Comparison of ENCODE assay signal across 17 cellular contexts in the genomic region with DNA sequence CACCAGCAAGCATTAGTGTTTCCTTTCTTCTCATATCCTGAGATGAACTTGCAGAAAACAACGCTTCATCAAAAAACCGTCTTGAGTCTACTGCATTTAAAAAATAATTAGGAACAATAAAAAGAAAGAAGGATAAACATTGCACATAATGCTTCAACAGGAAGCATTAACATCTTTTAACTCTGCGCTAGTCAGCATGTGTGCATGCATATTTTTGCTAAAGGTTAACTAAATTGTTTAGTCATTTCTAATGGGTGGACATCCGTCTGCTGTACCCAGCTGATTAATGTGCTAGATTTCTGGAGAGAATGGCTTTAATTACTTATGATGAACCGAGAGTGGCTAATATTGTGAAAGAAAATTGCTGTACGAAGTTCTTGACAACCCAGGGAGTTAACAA.
A peak's percentile ranks its signal among the peaks of the same experiment; 100 is the strongest.
DNase-seq lines count a peak whose midpoint lies in the region; ATAC-seq and TF ChIP-seq lines count a peak whose summit lies in the region.
"Had no signal": no experiment of that assay in that cellular context is flagged by ENCODE, and none has a peak within 500 bp of the region (broad histone marks: within the 10 kb centered on the region; RNA-seq: fewer than 3 reads in every experiment).

No MANE protein-coding gene starts in this region.

- no peak for ATAC-seq in HG03135 (IDR thresholded peaks at IDR 0.05; ENCODE audit: unreplicated experiment)
- no peak for ATAC-seq in GM21717 (IDR thresholded peaks at IDR 0.05; ENCODE audit: unreplicated experiment)
- ATAC-seq: effector memory CD8-positive, alpha-beta T cell had no signal

- DNase-seq in ACHN: peak; percentile 45
- DNase-seq in kidney tubule cell (ENCODE audit: low spot score): peak; percentile 79
- no peak for DNase-seq in activated CD8-positive, alpha-beta memory T cell treated with anti-CD3 and anti-CD28 coated beads for 24 hours
- no peak for DNase-seq in HuH-7.5 (ENCODE audit: low spot score)
- DNase-seq: activated CD4-positive, alpha-beta T cell treated with anti-CD3 and anti-CD28 coated beads for 1 hour; activated naive CD4-positive, alpha-beta T cell treated with anti-CD3 and anti-CD28 coated beads, Interleukin-2, amount 50 U/mL, for 16 hours; aorta; effector memory CD8-positive, alpha-beta T cell; Karpas-422; NCI-H2029; NCI-H446 treated with DMSO at 0.1 percent for 48 hours; occipital lobe; stimulated activated CD8-positive, alpha-beta memory T cell treated with anti-CD3 and anti-CD28 coated beads, Interleukin-4, amount 100 ng/mL, for 48 hours had no signal

- no peaks in the 10 kb centered on the region for H3K27me3 Mint-ChIP-seq in brain
- H3K27me3 Mint-ChIP-seq: effector memory CD8-positive, alpha-beta T cell had no signal

- H3K27ac ChIP-seq in KOPT-K1 (ENCODE audit: low read depth, low read length, poor library complexity, severe bottlenecking): peak overlapping the region; percentile 32

- in situ Hi-C loops in ACHN (cut with HindIII; ENCODE audit: low pct_ligation_motif_present, low pct_unique_long_range_greater_than_20kb, low sequenced_read_pairs): no loop called here

- H3K36me3 Mint-ChIP-seq in brain: peaks cover 19% of the 10 kb centered on the region

- no peak for TF ChIP-seq CTCF in brain (conservative IDR thresholded peaks at IDR 0.05)

- H3K27ac Mint-ChIP-seq in brain: peak overlapping the region; percentile 35 to 89 (median 73)
- H3K27ac Mint-ChIP-seq: effector memory CD8-positive, alpha-beta T cell had no signal

- H3K9me3 ChIP-seq in KOPT-K1 (ENCODE audit: insufficient read depth, low read length, poor library complexity, severe bottlenecking): no peaks in the 10 kb centered on the region

- H3K4me1 Mint-ChIP-seq in brain: peaks cover 46% of the 10 kb centered on the region

- H3K4me3 Mint-ChIP-seq in brain: peak overlapping the region in 2 of 5 experiments; percentile 16 to 68
- H3K4me3 Mint-ChIP-seq: effector memory CD8-positive, alpha-beta T cell had no signal

- peaks cover 64% of the 10 kb centered on the region for H3K36me3 ChIP-seq in KOPT-K1 (ENCODE audit: insufficient read depth, low read length)

- H3K9me3 Mint-ChIP-seq in brain: peaks cover 0 to under 1% (median 0%) of the 10 kb centered on the region in 5 experiments
- H3K9me3 Mint-ChIP-seq: effector memory CD8-positive, alpha-beta T cell had no signal

Comparison
In these comparisons a context has a peak if more than half of its experiments do, and no peak if none do; other contexts are left out.
1. DNase-seq: peak in ACHN (single experiment) and kidney tubule cell (single experiment); none in activated CD8-positive, alpha-beta memory T cell treated with anti-CD3 and anti-CD28 coated beads for 24 hours (single experiment) and HuH-7.5 (single experiment).